ENCODE assay signal across 9 cellular contexts in genomic region chr17:75588546-75589016, GRCh38. TPM values are rescaled to one million over a fixed set of nuclear protein-coding genes. Genes with fewer than 3 reads are reported as not detected.
DNase-seq lines count a peak whose midpoint lies in the region; ATAC-seq, FAIRE-seq and TF ChIP-seq lines count a peak whose summit lies in the region.
"Had no signal": no experiment of that assay in that cellular context is flagged by ENCODE, and none has a peak within 500 bp of the region (broad histone marks: within the 10 kb centered on the region; RNA-seq: fewer than 3 reads in every experiment).

No MANE protein-coding gene starts in this region.

- H3K4me2 ChIP-seq in OCI-LY7 (ENCODE audit: low read length) (peak overlapping the region; percentile 29), neural cell (ENCODE audit: low read length) (no peak overlapping the region)

- TF ChIP-seq EP300 in neural cell (conservative IDR thresholded peaks at IDR 0.05; ENCODE audit: poor library complexity, severe bottlenecking): no peak

- TF ChIP-seq CTCF in AG04449 (IDR thresholded peaks at IDR 0.05; ENCODE audit: insufficient read depth, low read length, missing control alignments) (no peak), OCI-LY7 (conservative IDR thresholded peaks at IDR 0.05; ENCODE audit: low read length) (no peak), neural cell (IDR thresholded peaks at IDR 0.05; ENCODE audit: poor library complexity, severe bottlenecking) (no peak)

- H3K36me3 ChIP-seq in OCI-LY7 (ENCODE audit: insufficient read depth, low read length) (no peaks in the 10 kb centered on the region), neural cell (ENCODE audit: insufficient read depth, low read length) (no peaks in the 10 kb centered on the region)

- H2AFZ ChIP-seq in OCI-LY7 (ENCODE audit: low read length) (0 out of 2 replicates have a peak overlapping the region, but pooled peaks have one; percentile 34), neural cell (ENCODE audit: low read depth, low read length) (no peak overlapping the region)

- H3K79me2 ChIP-seq in OCI-LY7 (ENCODE audit: insufficient read depth, low read depth, low read length) (no peaks in the 10 kb centered on the region), neural cell (replicated peaks; ENCODE audit: insufficient read depth, low read length) (no peaks in the 10 kb centered on the region)

- POLR2A ChIA-PET in AG04449 (lab: Yijun Ruan, JAX): no interaction called here
- POLR2A ChIA-PET in OCI-LY7 (lab: Charles Lee): interaction anchor here (0.6 kb wide), 1 partner anchor 219 kb away, joined by 3 read pairs; no protein-coding TSS in a partner anchor

- H3K27ac ChIP-seq in OCI-LY7 (ENCODE audit: low read depth, low read length, poor library complexity, severe bottlenecking) (no peak overlapping the region), neural cell (ENCODE audit: low read length) (no peak overlapping the region)

- no peak for DNase-seq in AG04449 (ENCODE audit: low read depth, low spot score)
- no peak for DNase-seq in OCI-LY7 (ENCODE audit: low spot score)
- DNase-seq in T1000 (lab: John Stamatoyannopoulos, UW): no peak
- no peak for DNase-seq in foreskin melanocyte
- DNase-seq in urothelium cell line (ENCODE audit: low spot score): no peak

- no peak overlapping the region for H3K9ac ChIP-seq in neural cell (ENCODE audit: low read length)

- CTCF ChIA-PET in AG04449 (lab: Yijun Ruan, JAX) (interaction anchor here (0.7 to 6.9 kb wide), 15 partner anchors 9 to 165 kb away, joined by 3 to 56 read pairs (median 4); partner anchors contain the start of gene SMIM5), OCI-LY7 (lab: Charles Lee; ENCODE audit: unreplicated experiment) (no interaction called here)

- H3K9me3 ChIP-seq in OCI-LY7 (ENCODE audit: low read length) (no peaks in the 10 kb centered on the region), neural cell (ENCODE audit: low read length) (no peaks in the 10 kb centered on the region)

- intact Hi-C loops in OCI-LY7 (cut with micrococcal nuclease; ENCODE audit: unreplicated experiment): loop anchor here (1.0 to 2.0 kb wide), 5 partner anchors 18 to 162 kb away; partner anchors contain the start of genes LLGL2 and TSEN54

- H3K27me3 ChIP-seq in neural cell (ENCODE audit: insufficient read depth, low read depth, low read length): peaks cover 25% of the 10 kb centered on the region

- FAIRE-seq in urothelium cell line (lab: Jason Lieb, UNC): no peak
- FAIRE-seq: endometrium had no signal

- ATAC-seq in GM21360 (IDR thresholded peaks at IDR 0.05; ENCODE audit: unreplicated experiment) (peak; percentile 12), esophagus mucosa (peak; percentile 23)

- H3F3A ChIP-seq in neural cell (ENCODE audit: insufficient read depth, low read length, poor library complexity, severe bottlenecking): no peaks in the 10 kb centered on the region

- no TSS peak for BruUV-seq in OCI-LY7 (replicated peaks; lab: Mats Ljungman, UMichigan)

- TF ChIP-seq RAD21 in neural cell (conservative IDR thresholded peaks at IDR 0.05): no peak

- peaks cover 31% of the 10 kb centered on the region for H3K4me1 ChIP-seq in OCI-LY7 (ENCODE audit: insufficient read depth, low read length, poor library complexity, severe bottlenecking)

- H3K9me2 ChIP-seq in OCI-LY7 (ENCODE audit: insufficient read depth, low read length) (no peaks in the 10 kb centered on the region), neural cell (ENCODE audit: insufficient read depth, low read length) (no peaks in the 10 kb centered on the region)

- H4K20me1 ChIP-seq in OCI-LY7 (ENCODE audit: insufficient read depth, low read length) (no peaks in the 10 kb centered on the region), neural cell (ENCODE audit: insufficient read depth) (no peaks in the 10 kb centered on the region)

- H3K4me3 ChIP-seq in AG04449 (ENCODE audit: low read depth, low read length) (peak overlapping the region; percentile 34), OCI-LY7 (ENCODE audit: low read depth, low read length, poor library complexity, severe bottlenecking) (peak overlapping the region; percentile 67), neural cell (ENCODE audit: low read length) (peak overlapping the region; percentile 35)

TF ChIP-seq in neural cell, 6 proteins besides CTCF, POLR2A, EP300 and RAD21:
- TF ChIP-seq REST (IDR thresholded peaks at IDR 0.05; ENCODE audit: borderline replicate concordance): no peak
- no peak for TF ChIP-seq SMC3 (conservative IDR thresholded peaks at IDR 0.05; ENCODE audit: poor library complexity)
- TF ChIP-seq EZH2 (IDR thresholded peaks at IDR 0.05; ENCODE audit: borderline replicate concordance, insufficient read depth, low read length, poor library complexity, severe bottlenecking): no peak
- no peak for TF ChIP-seq POLR2AphosphoS5 (IDR thresholded peaks at IDR 0.05)
- TF ChIP-seq TAF1 (IDR thresholded peaks at IDR 0.05; ENCODE audit: low read depth): no peak
- no peak for TF ChIP-seq MXI1 (conservative IDR thresholded peaks at IDR 0.05; ENCODE audit: poor library complexity, severe bottlenecking)
TF ChIP-seq in neural cell: peak in this region for 0.

RNA-seq across cellular contexts. Expression of gene MYO15B, which starts 1.0 kb away (rescaled TPM):
- 8.9 and 9.7 TPM in 2 replicates for total RNA-seq in OCI-LY7 (2014; rRNA removed; shearing (Covaris generic))
- total RNA-seq in OCI-LY7 (2022) (17.7 and 19.2 TPM in 2 replicates), esophagus mucosa (15.6 TPM)
- 2.4 and 7.2 TPM in 2 replicates for polyA plus RNA-seq in neural cell
- 1.9 TPM in 1 of 2 replicates, not detected in the other for polyA minus RNA-seq in neural cell

RNA-seq across cellular contexts. Expression of gene SMIM5, which starts 44.7 kb away (rescaled TPM):
- 0.06 TPM in 1 of 2 replicates, not detected in the other for total RNA-seq in OCI-LY7 (2014; rRNA removed; shearing (Covaris generic))
- total RNA-seq in OCI-LY7 (2022): not detected in 2 replicates
- 10.1 TPM for total RNA-seq in esophagus mucosa
- polyA plus RNA-seq in neural cell: 0.59 TPM in 1 of 2 replicates, not detected in the other
- polyA minus RNA-seq in neural cell: not detected in 2 replicates
